In genomic region chr20:41329435-41330342, GRCh38 we compare ENCODE assay signal across 1 cellular context.
TF ChIP-seq lines count a peak whose summit lies in the region.

No MANE protein-coding gene starts in this region.

TF ChIP-seq in GM12878, 131 proteins besides CTCF, POLR2A, EP300 and RAD21:
- TF ChIP-seq NR2C2 (IDR thresholded peaks at IDR 0.05; ENCODE audit: borderline replicate concordance, control insufficient read depth, insufficient read length, low read depth), result no peak
- TF ChIP-seq, protein P1, sequence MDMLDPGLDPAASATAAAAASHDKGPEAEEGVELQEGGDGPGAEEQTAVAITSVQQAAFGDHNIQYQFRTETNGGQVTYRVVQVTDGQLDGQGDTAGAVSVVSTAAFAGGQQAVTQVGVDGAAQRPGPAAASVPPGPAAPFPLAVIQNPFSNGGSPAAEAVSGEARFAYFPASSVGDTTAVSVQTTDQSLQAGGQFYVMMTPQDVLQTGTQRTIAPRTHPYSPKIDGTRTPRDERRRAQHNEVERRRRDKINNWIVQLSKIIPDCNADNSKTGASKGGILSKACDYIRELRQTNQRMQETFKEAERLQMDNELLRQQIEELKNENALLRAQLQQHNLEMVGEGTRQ (IDR thresholded peaks at IDR 0.05; ENCODE audit: borderline replicate concordance, low read depth, low read length), result peak; percentile 8; the same call in 1 of the 2 replicates
- 0 out of 2 replicates have a peak, but pooled peaks have one; percentile 50 for TF ChIP-seq RAD51 (IDR thresholded peaks at IDR 0.05)
- TF ChIP-seq RUNX3 (IDR thresholded peaks at IDR 0.05; ENCODE audit: low read length), result peak; percentile 13; the same call in 1 of the 2 replicates
- no peak for TF ChIP-seq E2F8 (IDR thresholded peaks at IDR 0.05; ENCODE audit: low read depth, partially characterized antibody)
- TF ChIP-seq USF1 (IDR thresholded peaks at IDR 0.05; ENCODE audit: borderline replicate concordance, extremely low read length, insufficient read depth, low read depth, low read length), result peak; percentile 71
- no peak for TF ChIP-seq ZNF217 (IDR thresholded peaks at IDR 0.05)
- peak; percentile 63 for TF ChIP-seq ZNF687 (IDR thresholded peaks at IDR 0.05)
- no peak for TF ChIP-seq MTA2 (IDR thresholded peaks at IDR 0.05; ENCODE audit: low read depth)
TF ChIP-seq in GM12878: peak in this region for 5.
